In genomic region chr9:133594310-133594709, GRCh38 we compare ENCODE assay signal across 1 cellular context.
TF ChIP-seq lines count a peak whose summit lies in the region.

No MANE protein-coding gene starts in this region.

TF ChIP-seq in HepG2, 621 proteins besides CTCF, POLR2A, EP300 and RAD21:
- no peak for TF ChIP-seq ZNF251 (CRISPR knock-in tag; IDR thresholded peaks at IDR 0.05)
- TF ChIP-seq KDM5A (IDR thresholded peaks at IDR 0.05; ENCODE audit: borderline replicate concordance, low read length), result no peak
- TF ChIP-seq SPEN (CRISPR knock-in tag; IDR thresholded peaks at IDR 0.05; ENCODE audit: low read depth), result no peak
- peak; percentile 98 for TF ChIP-seq ZNF329 (CRISPR knock-in tag; IDR thresholded peaks at IDR 0.05; ENCODE audit: low read depth)
